In genomic region chr9:2599896-2600295, GRCh38 we compare ENCODE assay signal across 19 cellular contexts. TPM values are rescaled to one million over a fixed set of nuclear protein-coding genes. Genes with fewer than 3 reads are reported as not detected.
"Had no signal": no experiment of that assay in that cellular context is flagged by ENCODE, and none has a peak within 500 bp of the region (broad histone marks: within the 10 kb centered on the region; RNA-seq: fewer than 3 reads in every experiment).

No MANE protein-coding gene starts in this region.

- H3K4me1 ChIP-seq: colonic mucosa, esophagus squamous epithelium, lower lobe of right lung, parathyroid adenoma had no signal

- DNase-seq: colonic mucosa; dermis blood vessel endothelial cell; esophagus squamous epithelium; gastrocnemius medialis; heart right ventricle; hypothalamus; left ventricle myocardium inferior; lower lobe of right lung; naive thymus-derived CD4-positive, alpha-beta T cell; nephron progenitor cell; psoas muscle; retina; sigmoid colon; small intestine; stimulated activated CD4-positive, alpha-beta T cell treated with anti-CD3 and anti-CD28 coated beads, Interleukin-2, amount 100 ng/mL, for 48 hours; stimulated activated naive CD4-positive, alpha-beta T cell treated with Interleukin-2 at 50 U/mL for 16 hours had no signal

- H2AFZ ChIP-seq: parathyroid adenoma had no signal

- H3K4me3 ChIP-seq: colonic mucosa, esophagus squamous epithelium, gastrocnemius medialis, heart right ventricle, left ventricle myocardium inferior, lower lobe of right lung, psoas muscle, sigmoid colon had no signal

- FAIRE-seq: keratinocyte, small intestine, urothelium cell line had no signal

- H3K9ac ChIP-seq: parathyroid adenoma had no signal

- H3K27me3 ChIP-seq: colonic mucosa, esophagus squamous epithelium, gastrocnemius medialis, heart right ventricle, sigmoid colon had no signal

- H3K79me2 ChIP-seq: parathyroid adenoma had no signal

- H3K36me3 ChIP-seq: colonic mucosa, esophagus squamous epithelium, gastrocnemius medialis, heart right ventricle, left ventricle myocardium inferior, lower lobe of right lung, sigmoid colon had no signal

- ATAC-seq: gastrocnemius medialis; heart right ventricle; lower lobe of right lung; naive thymus-derived CD4-positive, alpha-beta T cell; psoas muscle had no signal

- H3K27ac ChIP-seq: colonic mucosa, esophagus squamous epithelium, gastrocnemius medialis, left ventricle myocardium inferior, lower lobe of right lung, parathyroid adenoma, psoas muscle, sigmoid colon had no signal

- H3K9me3 ChIP-seq: colonic mucosa, esophagus squamous epithelium, gastrocnemius medialis, heart right ventricle, left ventricle myocardium inferior, lower lobe of right lung, psoas muscle, sigmoid colon had no signal

RNA-seq across cellular contexts. Expression of gene VLDLR, which starts 21.7 kb away (rescaled TPM):
- polyA plus RNA-seq: naive thymus-derived CD4-positive, alpha-beta T cell had no signal
